1 cellular context compared by ENCODE assay signal in the genomic region with DNA sequence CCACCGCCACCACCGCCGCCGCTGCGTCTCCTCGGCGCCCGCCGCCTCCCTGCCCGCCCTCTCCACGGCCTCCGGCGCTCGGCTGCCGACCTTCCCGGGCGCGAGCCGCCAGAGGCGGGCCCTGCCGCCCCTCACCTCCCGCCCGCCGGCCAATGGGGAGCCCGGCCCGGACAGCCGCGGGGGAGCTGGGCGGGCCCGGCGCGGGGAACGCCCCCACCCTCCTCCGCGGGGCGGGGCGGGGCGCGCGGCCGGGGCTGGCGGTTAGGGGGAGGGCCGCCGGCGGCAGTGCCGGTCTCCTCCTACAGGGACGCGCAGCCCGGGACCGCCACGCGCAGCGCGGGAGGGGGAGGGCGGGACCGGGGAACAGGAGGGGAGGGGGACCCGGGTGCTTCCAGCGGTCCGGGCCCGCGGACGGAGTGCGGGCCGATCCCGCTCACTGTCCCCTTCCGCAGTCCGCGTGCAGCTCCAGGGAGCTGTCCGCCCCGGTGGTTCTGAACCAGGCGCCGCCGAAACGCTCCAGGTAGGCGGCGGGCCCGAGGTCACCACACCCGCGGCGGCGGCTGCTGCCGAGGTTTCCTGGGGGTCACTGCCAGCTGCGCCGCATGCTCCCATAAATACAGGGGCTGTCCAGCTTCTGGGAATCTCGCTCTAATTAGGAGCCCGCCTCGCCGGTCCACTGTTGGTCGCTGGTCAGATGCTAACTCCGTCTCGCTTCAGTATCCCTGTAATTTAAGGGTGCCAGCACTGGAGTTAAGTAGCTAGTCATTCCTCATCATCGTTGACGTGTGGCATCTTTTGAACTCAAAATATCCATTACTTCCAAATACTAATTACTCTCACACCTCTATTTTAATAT.
TF ChIP-seq lines count a peak whose summit lies in the region.

Gene PGBD5 (minus strand): TSS at position 87 of the 856 bp plus-strand sequence. CDS start 404 bp downstream, outside the sequence.

TF ChIP-seq in K562, 482 proteins besides CTCF, POLR2A, EP300 and RAD21 (continued from another document):
- TF ChIP-seq ZBTB40 (IDR thresholded peaks at IDR 0.05): peak; percentile 55
- TF ChIP-seq ZBTB40 (CRISPR knock-in tag; IDR thresholded peaks at IDR 0.05): no peak
- TF ChIP-seq, protein P1, sequence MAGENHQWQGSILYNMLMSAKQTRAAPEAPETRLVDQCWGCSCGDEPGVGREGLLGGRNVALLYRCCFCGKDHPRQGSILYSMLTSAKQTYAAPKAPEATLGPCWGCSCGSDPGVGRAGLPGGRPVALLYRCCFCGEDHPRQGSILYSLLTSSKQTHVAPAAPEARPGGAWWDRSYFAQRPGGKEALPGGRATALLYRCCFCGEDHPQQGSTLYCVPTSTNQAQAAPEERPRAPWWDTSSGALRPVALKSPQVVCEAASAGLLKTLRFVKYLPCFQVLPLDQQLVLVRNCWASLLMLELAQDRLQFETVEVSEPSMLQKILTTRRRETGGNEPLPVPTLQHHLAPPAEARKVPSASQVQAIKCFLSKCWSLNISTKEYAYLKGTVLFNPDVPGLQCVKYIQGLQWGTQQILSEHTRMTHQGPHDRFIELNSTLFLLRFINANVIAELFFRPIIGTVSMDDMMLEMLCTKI (IDR thresholded peaks at IDR 0.05; ENCODE audit: partially characterized antibody): no peak
- TF ChIP-seq, protein P2, sequence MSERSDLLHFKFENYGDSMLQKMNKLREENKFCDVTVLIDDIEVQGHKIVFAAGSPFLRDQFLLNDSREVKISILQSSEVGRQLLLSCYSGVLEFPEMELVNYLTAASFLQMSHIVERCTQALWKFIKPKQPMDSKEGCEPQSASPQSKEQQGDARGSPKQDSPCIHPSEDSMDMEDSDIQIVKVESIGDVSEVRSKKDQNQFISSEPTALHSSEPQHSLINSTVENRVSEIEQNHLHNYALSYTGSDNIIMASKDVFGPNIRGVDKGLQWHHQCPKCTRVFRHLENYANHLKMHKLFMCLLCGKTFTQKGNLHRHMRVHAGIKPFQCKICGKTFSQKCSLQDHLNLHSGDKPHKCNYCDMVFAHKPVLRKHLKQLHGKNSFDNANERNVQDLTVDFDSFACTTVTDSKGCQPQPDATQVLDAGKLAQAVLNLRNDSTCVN (CRISPR knock-in tag; IDR thresholded peaks at IDR 0.05): no peak
- no peak for TF ChIP-seq ZNF280A (IDR thresholded peaks at IDR 0.05; ENCODE audit: low read depth, partially characterized antibody)
- TF ChIP-seq RBBP5 (IDR thresholded peaks at IDR 0.05; ENCODE audit: borderline replicate concordance, insufficient read depth, low read length, poor library complexity, severe bottlenecking): no peak
- peak; percentile 96 for TF ChIP-seq NR3C1 (CRISPR knock-in tag; IDR thresholded peaks at IDR 0.05)
- TF ChIP-seq GABPA (tag; conservative IDR thresholded peaks at IDR 0.05; ENCODE audit: low read depth): peak; percentile 43
- peak; percentile 57; the same call in 1 of the 2 replicates for TF ChIP-seq JUN (IDR thresholded peaks at IDR 0.05; ENCODE audit: borderline replicate concordance, low read depth, low read length)
- TF ChIP-seq JUN (CRISPR knock-in tag; IDR thresholded peaks at IDR 0.05; ENCODE audit: borderline replicate concordance): no peak
- TF ChIP-seq MYNN (IDR thresholded peaks at IDR 0.05): no peak
- TF ChIP-seq MYNN (CRISPR knock-in tag; IDR thresholded peaks at IDR 0.05): peak; percentile 64; the same call in 1 of the 2 replicates
- peak; percentile 69; the same call in 1 of the 2 replicates for TF ChIP-seq IRF2 (CRISPR knock-in tag; IDR thresholded peaks at IDR 0.05)
- no peak for TF ChIP-seq ZNF830 (CRISPR knock-in tag; IDR thresholded peaks at IDR 0.05)
- peak; percentile 67; the same call in 1 of the 2 replicates for TF ChIP-seq ELF1 (tag; IDR thresholded peaks at IDR 0.05)
- TF ChIP-seq, protein P3, sequence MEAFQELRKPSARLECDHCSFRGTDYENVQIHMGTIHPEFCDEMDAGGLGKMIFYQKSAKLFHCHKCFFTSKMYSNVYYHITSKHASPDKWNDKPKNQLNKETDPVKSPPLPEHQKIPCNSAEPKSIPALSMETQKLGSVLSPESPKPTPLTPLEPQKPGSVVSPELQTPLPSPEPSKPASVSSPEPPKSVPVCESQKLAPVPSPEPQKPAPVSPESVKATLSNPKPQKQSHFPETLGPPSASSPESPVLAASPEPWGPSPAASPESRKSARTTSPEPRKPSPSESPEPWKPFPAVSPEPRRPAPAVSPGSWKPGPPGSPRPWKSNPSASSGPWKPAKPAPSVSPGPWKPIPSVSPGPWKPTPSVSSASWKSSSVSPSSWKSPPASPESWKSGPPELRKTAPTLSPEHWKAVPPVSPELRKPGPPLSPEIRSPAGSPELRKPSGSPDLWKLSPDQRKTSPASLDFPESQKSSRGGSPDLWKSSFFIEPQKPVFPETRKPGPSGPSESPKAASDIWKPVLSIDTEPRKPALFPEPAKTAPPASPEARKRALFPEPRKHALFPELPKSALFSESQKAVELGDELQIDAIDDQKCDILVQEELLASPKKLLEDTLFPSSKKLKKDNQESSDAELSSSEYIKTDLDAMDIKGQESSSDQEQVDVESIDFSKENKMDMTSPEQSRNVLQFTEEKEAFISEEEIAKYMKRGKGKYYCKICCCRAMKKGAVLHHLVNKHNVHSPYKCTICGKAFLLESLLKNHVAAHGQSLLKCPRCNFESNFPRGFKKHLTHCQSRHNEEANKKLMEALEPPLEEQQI (IDR thresholded peaks at IDR 0.05): peak; percentile 47; the same call in 1 of the 2 replicates
- TF ChIP-seq ZNF431 (CRISPR knock-in tag; IDR thresholded peaks at IDR 0.05): peak; percentile 64; the same call in 1 of the 2 replicates
- TF ChIP-seq WHSC1 (IDR thresholded peaks at IDR 0.05; ENCODE audit: low read length): no peak
- TF ChIP-seq MXI1 (IDR thresholded peaks at IDR 0.05; ENCODE audit: low read depth, low read length): peak; percentile 97
- peak; percentile 72 for TF ChIP-seq E2F4 (CRISPR knock-in tag; IDR thresholded peaks at IDR 0.05; ENCODE audit: low read depth)
- TF ChIP-seq GABPB1 (CRISPR knock-in tag; IDR thresholded peaks at IDR 0.05): peak; percentile 71; the same call in 1 of the 2 replicates
- TF ChIP-seq PCBP1 (IDR thresholded peaks at IDR 0.05; ENCODE audit: low read depth, low read length, poor library complexity, severe bottlenecking): peak; percentile 88
- no peak for TF ChIP-seq KAT2B (IDR thresholded peaks at IDR 0.05; ENCODE audit: low read depth, low read length)
- peak in 1 of 2 experiments; percentile 81; a peak in 1 of 4 replicates for TF ChIP-seq SRF (CRISPR knock-in tag; IDR thresholded peaks at IDR 0.05)
- no peak for TF ChIP-seq KDM5B (IDR thresholded peaks at IDR 0.05; ENCODE audit: insufficient replicate concordance, low read depth, low read length)
- TF ChIP-seq CXXC5 (CRISPR knock-in tag; IDR thresholded peaks at IDR 0.05): peak; percentile 88
- TF ChIP-seq RB1 (IDR thresholded peaks at IDR 0.05; ENCODE audit: low read depth): peak; percentile 48; the same call in 1 of the 2 replicates
TF ChIP-seq in K562: peak in this region for 95.
